Comparison of ENCODE assay signal across 1 cellular context in the genomic region with DNA sequence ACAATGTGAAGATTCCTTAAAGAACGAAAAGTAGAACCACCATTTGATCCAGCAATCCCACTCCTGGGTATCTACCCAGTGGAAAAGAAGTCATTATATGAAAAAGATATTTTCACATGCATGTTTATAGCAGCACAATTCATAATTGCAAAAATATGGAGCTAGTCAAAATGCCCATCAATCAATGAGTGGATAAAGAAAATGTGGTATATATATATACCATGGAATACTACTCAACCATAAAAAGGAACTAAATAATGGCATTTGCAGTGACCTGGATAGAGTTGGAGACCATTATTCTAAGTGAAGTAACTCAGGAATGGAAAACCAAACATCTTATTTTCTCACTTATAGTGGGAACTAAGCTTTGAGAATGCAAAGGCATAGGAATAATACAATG. TPM values are rescaled to one million over a fixed set of nuclear protein-coding genes. Genes with fewer than 3 reads are reported as not detected.
"Had no signal": no experiment of that assay in that cellular context is flagged by ENCODE, and none has a peak within 500 bp of the region (broad histone marks: within the 10 kb centered on the region; RNA-seq: fewer than 3 reads in every experiment).

No MANE protein-coding gene starts in this region.

RNA-seq across cellular contexts. Expression of a gene that starts 39.7 kb away (rescaled TPM):
- polyA plus RNA-seq: naive thymus-derived CD4-positive, alpha-beta T cell had no signal
